ENCODE assay signal across 28 cellular contexts in genomic region chr12:39712334-39712733, GRCh38.
"Had no signal": no experiment of that assay in that cellular context is flagged by ENCODE, and none has a peak within 500 bp of the region (broad histone marks: within the 10 kb centered on the region; RNA-seq: fewer than 3 reads in every experiment).

No MANE protein-coding gene starts in this region.

- H3K9ac ChIP-seq: neural progenitor cell, parathyroid adenoma had no signal

- H3K4me1 Mint-ChIP-seq: natural killer cell; nephron; neural progenitor cell; stimulated activated effector memory CD8-positive, alpha-beta T cell treated with anti-CD3 and anti-CD28 coated beads, Interleukin-12 subunit alpha, Interleukin-12 subunit beta, amount 100 ng/mL, for 72 hours; stimulated activated naive B cell treated with anti-CD40 and anti-IgM and Interleukin-4, amounts not matched to agents 10 μg/mL and 1 μg/mL and 100 μg/mL, for 72 hours had no signal

- H3K4me3 Mint-ChIP-seq: natural killer cell; nephron; neural progenitor cell; stimulated activated effector memory CD8-positive, alpha-beta T cell treated with anti-CD3 and anti-CD28 coated beads, Interleukin-12 subunit alpha, Interleukin-12 subunit beta, amount 100 ng/mL, for 72 hours; stimulated activated naive B cell treated with anti-CD40 and anti-IgM and Interleukin-4, amounts not matched to agents 10 μg/mL and 1 μg/mL and 100 μg/mL, for 72 hours; stimulated activated naive CD8-positive, alpha-beta T cell treated with anti-CD3 and anti-CD28 coated beads, Interleukin-15, Interleukin-2, amounts not matched to agents 100 ng/mL and 50 ng/mL, for 24 hours had no signal

- H3K79me2 ChIP-seq: parathyroid adenoma had no signal

- H3K4me1 ChIP-seq: neural progenitor cell, parathyroid adenoma, psoas muscle, right lobe of liver, sigmoid colon, stomach, thyroid gland, tibial nerve, upper lobe of left lung, uterus had no signal

- H3K36me3 Mint-ChIP-seq: natural killer cell; neural progenitor cell; stimulated activated effector memory CD8-positive, alpha-beta T cell treated with anti-CD3 and anti-CD28 coated beads, Interleukin-12 subunit alpha, Interleukin-12 subunit beta, amount 100 ng/mL, for 72 hours; stimulated activated naive B cell treated with anti-CD40 and anti-IgM and Interleukin-4, amounts not matched to agents 10 μg/mL and 1 μg/mL and 100 μg/mL, for 72 hours had no signal

- H3K27ac Mint-ChIP-seq: natural killer cell; nephron; neural progenitor cell; progenitor cell of endocrine pancreas; stimulated activated effector memory CD8-positive, alpha-beta T cell treated with anti-CD3 and anti-CD28 coated beads, Interleukin-12 subunit alpha, Interleukin-12 subunit beta, amount 100 ng/mL, for 72 hours; stimulated activated naive B cell treated with anti-CD40 and anti-IgM and Interleukin-4, amounts not matched to agents 10 μg/mL and 1 μg/mL and 100 μg/mL, for 72 hours; stimulated activated naive CD8-positive, alpha-beta T cell treated with anti-CD3 and anti-CD28 coated beads, Interleukin-15, Interleukin-2, amounts not matched to agents 100 ng/mL and 50 ng/mL, for 24 hours had no signal

- H3K36me3 ChIP-seq: neural progenitor cell, ovary, right lobe of liver, sigmoid colon, stomach, thoracic aorta, thyroid gland, tibial nerve, upper lobe of left lung, uterus had no signal

- H3K27ac ChIP-seq: neural progenitor cell, ovary, parathyroid adenoma, psoas muscle, right lobe of liver, sigmoid colon, stomach, thoracic aorta, thyroid gland, tibial nerve, upper lobe of left lung, uterus had no signal

- H3K4me3 ChIP-seq: neural progenitor cell, ovary, psoas muscle, right lobe of liver, sigmoid colon, stomach, thoracic aorta, thyroid gland, tibial nerve, upper lobe of left lung, uterus had no signal

- DNase-seq: natural killer cell; occipital lobe; ovary; posterior cingulate gyrus; psoas muscle; right cardiac atrium; right lobe of liver; sigmoid colon; small intestine; stimulated activated CD4-positive, alpha-beta T cell treated with anti-CD3 and anti-CD28 coated beads, Interleukin-15, amount 100 ng/mL, for 24 hours; stimulated activated CD4-positive, alpha-beta T cell treated with anti-CD3 and anti-CD28 coated beads, Interleukin-2, amount 100 ng/mL, for 24 hours; stimulated activated CD4-positive, alpha-beta T cell treated with anti-CD3 and anti-CD28 coated beads, Interleukin-2, amount 100 ng/mL, for 48 hours; stimulated activated CD4-positive, alpha-beta T cell treated with anti-CD3 and anti-CD28 coated beads, Interleukin-4, amount 100 ng/mL, for 24 hours; stimulated activated naive B cell treated with anti-CD40 and anti-IgM and Interleukin-4, amounts not matched to agents 10 μg/mL and 1 μg/mL and 100 μg/mL, for 72 hours; stimulated activated naive CD4-positive, alpha-beta T cell treated with Interleukin-2 at 50 U/mL for 16 hours; stomach; thyroid gland; trophoblast cell; upper lobe of left lung; uterus had no signal

- H3K27me3 Mint-ChIP-seq: progenitor cell of endocrine pancreas; stimulated activated naive B cell treated with anti-CD40 and anti-IgM and Interleukin-4, amounts not matched to agents 10 μg/mL and 1 μg/mL and 100 μg/mL, for 72 hours had no signal

- H3K9me3 ChIP-seq: ovary, psoas muscle, right lobe of liver, sigmoid colon, stomach, thoracic aorta, thyroid gland, tibial nerve, upper lobe of left lung, uterus had no signal

- H3K4me2 ChIP-seq: neural progenitor cell had no signal

- H2AFZ ChIP-seq: neural progenitor cell, parathyroid adenoma had no signal

- ATAC-seq: psoas muscle; right cardiac atrium; right lobe of liver; stimulated activated effector memory CD8-positive, alpha-beta T cell treated with anti-CD3 and anti-CD28 coated beads, Interleukin-12 subunit alpha, Interleukin-12 subunit beta, amount 100 ng/mL, for 72 hours; stimulated activated naive B cell treated with anti-CD40 and anti-IgM and Interleukin-4, amounts not matched to agents 10 μg/mL and 1 μg/mL and 100 μg/mL, for 72 hours had no signal

- H3K9me3 Mint-ChIP-seq: natural killer cell; nephron; neural progenitor cell; stimulated activated naive CD8-positive, alpha-beta T cell treated with anti-CD3 and anti-CD28 coated beads, Interleukin-15, Interleukin-2, amounts not matched to agents 100 ng/mL and 50 ng/mL, for 24 hours had no signal

- H3K27me3 ChIP-seq: neural progenitor cell, ovary, right lobe of liver, sigmoid colon, stomach, thyroid gland, tibial nerve, upper lobe of left lung, uterus had no signal
